Comparison of ENCODE assay signal across 13 cellular contexts in genomic region chr6:140436023-140436811, GRCh38.
A peak's percentile ranks its signal among the peaks of the same experiment; 100 is the strongest.
DNase-seq lines count a peak whose midpoint lies in the region; ATAC-seq and TF ChIP-seq lines count a peak whose summit lies in the region.
"Had no signal": no experiment of that assay in that cellular context is flagged by ENCODE, and none has a peak within 500 bp of the region (broad histone marks: within the 10 kb centered on the region; RNA-seq: fewer than 3 reads in every experiment).

No MANE protein-coding gene starts in this region.

- no peaks in the 10 kb centered on the region for H4K20me1 ChIP-seq in GM23338 (replicated peaks; ENCODE audit: insufficient read depth)

- peaks cover 52% of the 10 kb centered on the region for H3K9me3 Mint-ChIP-seq in GM23338
- peaks cover 28% of the 10 kb centered on the region for H3K9me3 Mint-ChIP-seq in osteocyte (ENCODE audit: unreplicated experiment)
- H3K9me3 Mint-ChIP-seq in CD4-positive, alpha-beta memory T cell = peaks cover 0 to 4% (median 0%) of the 10 kb centered on the region in 8 donors

- no peaks in the 10 kb centered on the region for H3K36me3 ChIP-seq in GM23338 (ENCODE audit: insufficient read depth)
- H3K36me3 ChIP-seq in CD4-positive, alpha-beta memory T cell (ENCODE audit: insufficient read depth, low read length) = no peaks in the 10 kb centered on the region
- H3K36me3 ChIP-seq: upper lobe of left lung had no signal

- H3K4me1 Mint-ChIP-seq in GM23338 (peaks cover 31% of the 10 kb centered on the region), osteocyte (ENCODE audit: unreplicated experiment) (peaks cover 64% of the 10 kb centered on the region)
- H3K4me1 Mint-ChIP-seq in CD4-positive, alpha-beta memory T cell = no peaks in the 10 kb centered on the region

- H3K79me2 ChIP-seq in GM23338 (replicated peaks; ENCODE audit: insufficient read depth) = no peaks in the 10 kb centered on the region

- DNase-seq in GM23338 (ENCODE audit: low spot score) = peak; percentile 83
- DNase-seq in amniotic epithelial cell (ENCODE audit: low read depth) = peak; percentile 76
- peak; percentile 11 for DNase-seq in hepatic stellate cell (ENCODE audit: low spot score)
- no peak for DNase-seq in osteocyte (ENCODE audit: extremely low spot score, unreplicated experiment)
- no peak for DNase-seq in NCI-H2029 (lab: John Stamatoyannopoulos, UW)
- DNase-seq in CD4-positive, alpha-beta memory T cell = no peak
- no peak for DNase-seq in head of caudate nucleus
- DNase-seq: activated T-cell treated with anti-CD3 and anti-CD28 coated beads for 4 hours, cerebellar nuclear complex, NCI-H1092, posterior cingulate gyrus, upper lobe of left lung had no signal

- H3K27me3 ChIP-seq in GM23338 (ENCODE audit: insufficient read depth) = no peaks in the 10 kb centered on the region
- H3K27me3 ChIP-seq in CD4-positive, alpha-beta memory T cell (ENCODE audit: insufficient read depth, low read length) = no peaks in the 10 kb centered on the region
- H3K27me3 ChIP-seq: upper lobe of left lung had no signal

- H3K9me3 ChIP-seq in CD4-positive, alpha-beta memory T cell (ENCODE audit: control insufficient read depth in 1 of 2, low read length in 2 of 2) = no peaks in the 10 kb centered on the region

- TF ChIP-seq CTCF in GM23338 (conservative IDR thresholded peaks at IDR 0.05; ENCODE audit: low read depth in 2 of 2) (no peak), osteocyte (IDR thresholded peaks at IDR 0.05) (no peak)

- H3K4me3 Mint-ChIP-seq in GM23338 (no peak overlapping the region; the same call in 2 of the 3 replicates), osteocyte (ENCODE audit: unreplicated experiment) (no peak overlapping the region)
- no peak overlapping the region for H3K4me3 Mint-ChIP-seq in CD4-positive, alpha-beta memory T cell

- H3K36me3 Mint-ChIP-seq in GM23338 (ENCODE audit: low read depth) (peaks cover 55% of the 10 kb centered on the region), osteocyte (ENCODE audit: unreplicated experiment) (peaks cover 14% of the 10 kb centered on the region)
- no peaks in the 10 kb centered on the region for H3K36me3 Mint-ChIP-seq in CD4-positive, alpha-beta memory T cell

- ATAC-seq in GM23338 (peak; percentile 98), HG02642 (IDR thresholded peaks at IDR 0.05; ENCODE audit: poor library complexity, unreplicated experiment) (no peak)

- POLR2A ChIA-PET in CD4-positive, alpha-beta memory T cell (lab: Charles Lee; ENCODE audit: partially characterized antibody) = no interaction called here

- peaks cover 9% of the 10 kb centered on the region for H3K27me3 Mint-ChIP-seq in GM23338 (ENCODE audit: insufficient read depth, low read depth, poor library complexity)
- no peaks in the 10 kb centered on the region for H3K27me3 Mint-ChIP-seq in osteocyte (ENCODE audit: unreplicated experiment)
- peaks cover 0 to 3% of the 10 kb centered on the region in 2 donors for H3K27me3 Mint-ChIP-seq in CD4-positive, alpha-beta memory T cell

- no peak overlapping the region for H3K4me3 ChIP-seq in GM23338
- H3K4me3 ChIP-seq in CD4-positive, alpha-beta memory T cell (ENCODE audit: low read length in 2 of 2) = no peak overlapping the region
- H3K4me3 ChIP-seq: upper lobe of left lung had no signal

- H3K4me2 ChIP-seq in GM23338 = no peak overlapping the region

- H3F3A ChIP-seq in GM23338 (replicated peaks; ENCODE audit: low read depth) = no peaks in the 10 kb centered on the region

- H3K9me2 ChIP-seq in GM23338 (ENCODE audit: insufficient read depth) = no peaks in the 10 kb centered on the region; the same call in 1 of the 2 replicates

- no peak overlapping the region for H2AFZ ChIP-seq in GM23338

- CTCF ChIA-PET in CD4-positive, alpha-beta memory T cell (lab: Charles Lee; ENCODE audit: partially characterized antibody) = no interaction called here

- intact Hi-C loops in CD4-positive, alpha-beta memory T cell (cut with micrococcal nuclease) = no loop called here
- intact Hi-C loops in head of caudate nucleus (cut with DNase I) = no loop called here

- peaks cover 13% of the 10 kb centered on the region for H3K4me1 ChIP-seq in GM23338 (ENCODE audit: insufficient read depth)
- H3K4me1 ChIP-seq in CD4-positive, alpha-beta memory T cell (ENCODE audit: insufficient read depth, low read length) = no peaks in the 10 kb centered on the region

- peak overlapping the region; percentile 87 for H3K27ac Mint-ChIP-seq in GM23338
- peak overlapping the region; percentile 89 for H3K27ac Mint-ChIP-seq in osteocyte (ENCODE audit: unreplicated experiment)
- H3K27ac Mint-ChIP-seq in CD4-positive, alpha-beta memory T cell = no peak overlapping the region

- H3K27ac ChIP-seq in GM23338 (ENCODE audit: low read depth) = peak overlapping the region; percentile 71
- H3K27ac ChIP-seq in CD4-positive, alpha-beta memory T cell (ENCODE audit: low read depth, low read length) = no peak overlapping the region
- H3K27ac ChIP-seq: upper lobe of left lung had no signal

TF ChIP-seq in GM23338, 12 proteins besides CTCF, POLR2A, EP300 and RAD21:
- 0 out of 2 replicates have a peak, but pooled peaks have one; percentile 22 for TF ChIP-seq CREB1 (CRISPR knock-in tag; IDR thresholded peaks at IDR 0.05; ENCODE audit: low read depth)
- TF ChIP-seq, protein P1, sequence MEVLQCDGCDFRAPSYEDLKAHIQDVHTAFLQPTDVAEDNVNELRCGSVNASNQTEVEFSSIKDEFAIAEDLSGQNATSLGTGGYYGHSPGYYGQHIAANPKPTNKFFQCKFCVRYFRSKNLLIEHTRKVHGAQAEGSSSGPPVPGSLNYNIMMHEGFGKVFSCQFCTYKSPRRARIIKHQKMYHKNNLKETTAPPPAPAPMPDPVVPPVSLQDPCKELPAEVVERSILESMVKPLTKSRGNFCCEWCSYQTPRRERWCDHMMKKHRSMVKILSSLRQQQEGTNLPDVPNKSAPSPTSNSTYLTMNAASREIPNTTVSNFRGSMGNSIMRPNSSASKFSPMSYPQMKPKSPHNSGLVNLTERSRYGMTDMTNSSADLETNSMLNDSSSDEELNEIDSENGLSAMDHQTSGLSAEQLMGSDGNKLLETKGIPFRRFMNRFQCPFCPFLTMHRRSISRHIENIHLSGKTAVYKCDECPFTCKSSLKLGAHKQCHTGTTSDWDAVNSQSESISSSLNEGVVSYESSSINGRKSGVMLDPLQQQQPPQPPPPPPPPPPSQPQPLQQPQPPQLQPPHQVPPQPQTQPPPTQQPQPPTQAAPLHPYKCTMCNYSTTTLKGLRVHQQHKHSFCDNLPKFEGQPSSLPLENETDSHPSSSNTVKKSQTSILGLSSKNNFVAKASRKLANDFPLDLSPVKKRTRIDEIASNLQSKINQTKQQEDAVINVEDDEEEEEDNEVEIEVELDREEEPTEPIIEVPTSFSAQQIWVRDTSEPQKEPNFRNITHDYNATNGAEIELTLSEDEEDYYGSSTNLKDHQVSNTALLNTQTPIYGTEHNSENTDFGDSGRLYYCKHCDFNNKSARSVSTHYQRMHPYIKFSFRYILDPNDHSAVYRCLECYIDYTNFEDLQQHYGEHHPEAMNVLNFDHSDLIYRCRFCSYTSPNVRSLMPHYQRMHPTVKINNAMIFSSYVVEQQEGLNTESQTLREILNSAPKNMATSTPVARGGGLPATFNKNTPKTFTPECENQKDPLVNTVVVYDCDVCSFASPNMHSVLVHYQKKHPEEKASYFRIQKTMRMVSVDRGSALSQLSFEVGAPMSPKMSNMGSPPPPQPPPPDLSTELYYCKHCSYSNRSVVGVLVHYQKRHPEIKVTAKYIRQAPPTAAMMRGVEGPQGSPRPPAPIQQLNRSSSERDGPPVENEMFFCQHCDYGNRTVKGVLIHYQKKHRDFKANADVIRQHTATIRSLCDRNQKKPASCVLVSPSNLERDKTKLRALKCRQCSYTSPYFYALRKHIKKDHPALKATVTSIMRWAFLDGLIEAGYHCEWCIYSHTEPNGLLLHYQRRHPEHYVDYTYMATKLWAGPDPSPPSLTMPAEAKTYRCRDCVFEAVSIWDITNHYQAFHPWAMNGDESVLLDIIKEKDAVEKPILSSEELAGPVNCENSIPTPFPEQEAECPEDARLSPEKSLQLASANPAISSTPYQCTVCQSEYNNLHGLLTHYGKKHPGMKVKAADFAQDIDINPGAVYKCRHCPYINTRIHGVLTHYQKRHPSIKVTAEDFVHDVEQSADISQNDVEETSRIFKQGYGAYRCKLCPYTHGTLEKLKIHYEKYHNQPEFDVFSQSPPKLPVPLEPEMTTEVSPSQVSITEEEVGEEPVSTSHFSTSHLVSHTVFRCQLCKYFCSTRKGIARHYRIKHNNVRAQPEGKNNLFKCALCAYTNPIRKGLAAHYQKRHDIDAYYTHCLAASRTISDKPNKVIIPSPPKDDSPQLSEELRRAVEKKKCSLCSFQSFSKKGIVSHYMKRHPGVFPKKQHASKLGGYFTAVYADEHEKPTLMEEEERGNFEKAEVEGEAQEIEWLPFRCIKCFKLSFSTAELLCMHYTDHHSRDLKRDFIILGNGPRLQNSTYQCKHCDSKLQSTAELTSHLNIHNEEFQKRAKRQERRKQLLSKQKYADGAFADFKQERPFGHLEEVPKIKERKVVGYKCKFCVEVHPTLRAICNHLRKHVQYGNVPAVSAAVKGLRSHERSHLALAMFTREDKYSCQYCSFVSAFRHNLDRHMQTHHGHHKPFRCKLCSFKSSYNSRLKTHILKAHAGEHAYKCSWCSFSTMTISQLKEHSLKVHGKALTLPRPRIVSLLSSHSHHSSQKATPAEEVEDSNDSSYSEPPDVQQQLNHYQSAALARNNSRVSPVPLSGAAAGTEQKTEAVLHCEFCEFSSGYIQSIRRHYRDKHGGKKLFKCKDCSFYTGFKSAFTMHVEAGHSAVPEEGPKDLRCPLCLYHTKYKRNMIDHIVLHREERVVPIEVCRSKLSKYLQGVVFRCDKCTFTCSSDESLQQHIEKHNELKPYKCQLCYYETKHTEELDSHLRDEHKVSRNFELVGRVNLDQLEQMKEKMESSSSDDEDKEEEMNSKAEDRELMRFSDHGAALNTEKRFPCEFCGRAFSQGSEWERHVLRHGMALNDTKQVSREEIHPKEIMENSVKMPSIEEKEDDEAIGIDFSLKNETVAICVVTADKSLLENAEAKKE (CRISPR knock-in tag; IDR thresholded peaks at IDR 0.05) = peak; percentile 96
- no peak for TF ChIP-seq POLR2AphosphoS5 (IDR thresholded peaks at IDR 0.05; ENCODE audit: low read depth)
- peak; percentile 60; the same call in 1 of the 2 replicates for TF ChIP-seq NANOG (IDR thresholded peaks at IDR 0.05; ENCODE audit: borderline replicate concordance)

Comparison
In these comparisons a context has a peak if more than half of its experiments do, and no peak if none do; other contexts are left out.
1. DNase-seq: peak in GM23338 (single experiment), amniotic epithelial cell (single experiment) and hepatic stellate cell (single experiment); none in osteocyte (single experiment), NCI-H2029 (single experiment), CD4-positive, alpha-beta memory T cell (0 of 5) and head of caudate nucleus (0 of 42).
2. H3K27ac Mint-ChIP-seq: peak in GM23338 (single experiment) and osteocyte (single experiment); none in CD4-positive, alpha-beta memory T cell (0 of 7).